26 cellular contexts compared by ENCODE assay signal in genomic region chr12:52532636-52533035, GRCh38. TPM values are rescaled to one million over a fixed set of nuclear protein-coding genes. Genes with fewer than 3 reads are reported as not detected.
DNase-seq lines count a peak whose midpoint lies in the region; ATAC-seq, FAIRE-seq and TF ChIP-seq lines count a peak whose summit lies in the region.
"Had no signal": no experiment of that assay in that cellular context is flagged by ENCODE, and none has a peak within 500 bp of the region (broad histone marks: within the 10 kb centered on the region; RNA-seq: fewer than 3 reads in every experiment).

No MANE protein-coding gene starts in this region.

- H3K27ac ChIP-seq in sigmoid colon = no peak overlapping the region
- H3K27ac ChIP-seq in upper lobe of right lung = no peak overlapping the region

- TF ChIP-seq POLR2A in sigmoid colon (IDR thresholded peaks at IDR 0.05) = no peak

- FAIRE-seq in bronchial epithelial cell (lab: Jason Lieb, UNC) = peak; percentile 13
- FAIRE-seq: GM12891, GM18507, H54 had no signal

- intact Hi-C loops in cardiac septum (cut with DNase I) = no loop called here
- intact Hi-C loops in Right ventricle myocardium superior (cut with DNase I) = no loop called here
- intact Hi-C loops in sigmoid colon (cut with DNase I) = no loop called here
- intact Hi-C loops in upper lobe of right lung (cut with DNase I) = no loop called here

- H3K27me3 ChIP-seq in bronchial epithelial cell (ENCODE audit: control insufficient read depth, insufficient read depth, low read length) (no peaks in the 10 kb centered on the region), sigmoid colon (no peaks in the 10 kb centered on the region), upper lobe of right lung (no peaks in the 10 kb centered on the region)

- H3K36me3 ChIP-seq in bronchial epithelial cell (ENCODE audit: control insufficient read depth, insufficient read depth, low read length) (no peaks in the 10 kb centered on the region), sigmoid colon (no peaks in the 10 kb centered on the region), upper lobe of right lung (no peaks in the 10 kb centered on the region)
- H3K36me3 ChIP-seq: HAP-1 had no signal

- TF ChIP-seq CTCF in bronchial epithelial cell (IDR thresholded peaks at IDR 0.05; ENCODE audit: insufficient read depth, low read length, severe bottlenecking) (no peak), sigmoid colon (IDR thresholded peaks at IDR 0.05) (no peak), upper lobe of right lung (IDR thresholded peaks at IDR 0.05) (no peak)

- DNase-seq in cardiac septum (ENCODE audit: low spot score) (peak; percentile 14), Right ventricle myocardium superior (no peak), bronchial epithelial cell (ENCODE audit: low read depth) (no peak), sigmoid colon (peak; percentile 37), upper lobe of right lung (peak; percentile 31), activated gamma-delta T cell treated with Interleukin-2 at 50 U/mL for 16 hours (no peak)
- DNase-seq in stimulated activated naive CD4-positive, alpha-beta T cell treated with Interleukin-2 at 50 U/mL for 16 hours (lab: John Stamatoyannopoulos, UW) = no peak
- DNase-seq: C1 segment of cervical spinal cord; Calu3; CD4-positive, alpha-beta memory T cell; COR-L47; DMS53; DMS79 treated with DMSO at 0.1 percent for 48 hours; GF-D8; GOT3; HFFc6 had no signal

- ATAC-seq in Right ventricle myocardium superior (ENCODE audit: poor library complexity) = no peak
- ATAC-seq in upper lobe of right lung = no peak
- ATAC-seq in GM18909 (IDR thresholded peaks at IDR 0.05; ENCODE audit: poor library complexity, unreplicated experiment) = no peak

- H3K4me3 ChIP-seq in bronchial epithelial cell (ENCODE audit: low read depth, low read length) = no peak overlapping the region
- H3K4me3 ChIP-seq in sigmoid colon = no peak overlapping the region
- no peak overlapping the region for H3K4me3 ChIP-seq in upper lobe of right lung
- H3K4me3 ChIP-seq: HAP-1 had no signal

- H3K9me3 ChIP-seq in sigmoid colon (no peaks in the 10 kb centered on the region), upper lobe of right lung (no peaks in the 10 kb centered on the region)
- H3K9me3 ChIP-seq: HAP-1 had no signal

- TF ChIP-seq EP300 in sigmoid colon (IDR thresholded peaks at IDR 0.05) = no peak

- peaks cover 0 to 6% (median 3%) of the 10 kb centered on the region in 4 donors for H3K4me1 ChIP-seq in sigmoid colon
- no peaks in the 10 kb centered on the region for H3K4me1 ChIP-seq in upper lobe of right lung
- H3K4me1 ChIP-seq: HAP-1 had no signal

- WGBS in sigmoid colon, 2 donors = 57 to 73% methylated on average over 4 of the region's 4 CpGs

RNA-seq across cellular contexts. Expression of gene KRT5, which starts 12.4 kb away (rescaled TPM):
- not detected for total RNA-seq in cardiac septum
- total RNA-seq in Right ventricle myocardium superior = not detected
- 6,770 and 10,597 TPM in 2 replicates for total RNA-seq in bronchial epithelial cell
- total RNA-seq in sigmoid colon = under 1 TPM in 1 of 4 donors, not detected in 3; 0.36 TPM
- polyA plus RNA-seq in sigmoid colon = 1 to 10 TPM in 2 of 3 donors, not detected in 1; 1.1 to 7.8 TPM
- total RNA-seq in upper lobe of right lung = 8.8 TPM
- total RNA-seq: CD4-positive, alpha-beta memory T cell; Daoy; G401; HFFc6 had no signal
- polyA plus RNA-seq: BJ; CD4-positive, alpha-beta memory T cell had no signal

RNA-seq across cellular contexts. Expression of gene KRT71, which starts 20.3 kb away (rescaled TPM):
- not detected for total RNA-seq in cardiac septum
- total RNA-seq in Right ventricle myocardium superior = not detected
- total RNA-seq in bronchial epithelial cell = not detected in 2 replicates
- not detected for total RNA-seq in sigmoid colon
- not detected for polyA plus RNA-seq in sigmoid colon
- total RNA-seq in upper lobe of right lung = not detected
- total RNA-seq: A172; A673; Calu3; CD4-positive, alpha-beta memory T cell; Daoy; G401; HFFc6 had no signal
- polyA plus RNA-seq: BJ; CD4-positive, alpha-beta memory T cell had no signal

RNA-seq across cellular contexts. Expression of gene KRT6A, which starts 39.6 kb away (rescaled TPM):
- total RNA-seq in cardiac septum = not detected
- not detected for total RNA-seq in Right ventricle myocardium superior
- 13,929 and 17,192 TPM in 2 replicates for total RNA-seq in bronchial epithelial cell
- total RNA-seq in sigmoid colon = not detected
- 1 to 10 TPM in 1 of 3 donors, under 1 TPM in 1, not detected in 1; 0.19 to 6.0 TPM for polyA plus RNA-seq in sigmoid colon
- total RNA-seq in upper lobe of right lung = 3.0 TPM
- total RNA-seq: A172; CD4-positive, alpha-beta memory T cell; Daoy; G401; HFFc6 had no signal
- polyA plus RNA-seq: BJ; CD4-positive, alpha-beta memory T cell had no signal

RNA-seq across cellular contexts. Expression of gene KRT74, which starts 41.0 kb away (rescaled TPM):
- not detected for total RNA-seq in cardiac septum
- not detected for total RNA-seq in Right ventricle myocardium superior
- 0.13 TPM in 1 of 2 replicates, not detected in the other for total RNA-seq in bronchial epithelial cell
- total RNA-seq in sigmoid colon = not detected
- not detected for polyA plus RNA-seq in sigmoid colon
- not detected for total RNA-seq in upper lobe of right lung
- total RNA-seq: A172; A673; Calu3; CD4-positive, alpha-beta memory T cell; Daoy; G401; HFFc6 had no signal
- polyA plus RNA-seq: BJ; CD4-positive, alpha-beta memory T cell had no signal

RNA-seq across cellular contexts. Expression of gene KRT6C, which starts 59.0 kb away (rescaled TPM):
- not detected for total RNA-seq in cardiac septum
- total RNA-seq in Right ventricle myocardium superior = not detected
- 16.8 and 138 TPM in 2 replicates for total RNA-seq in bronchial epithelial cell
- total RNA-seq in sigmoid colon = not detected
- polyA plus RNA-seq in sigmoid colon = under 1 TPM in 1 of 3 donors, not detected in 2; 0.60 TPM
- not detected for total RNA-seq in upper lobe of right lung
- total RNA-seq: A172; A673; Calu3; CD4-positive, alpha-beta memory T cell; Daoy; G401; HFFc6 had no signal
- polyA plus RNA-seq: BJ; CD4-positive, alpha-beta memory T cell had no signal

Comparison
In these comparisons a context has a peak if more than half of its experiments do, and no peak if none do; other contexts are left out.
1. DNase-seq: peak in cardiac septum (single experiment), sigmoid colon (single experiment) and upper lobe of right lung (single experiment); none in Right ventricle myocardium superior (single experiment), bronchial epithelial cell (single experiment), activated gamma-delta T cell treated with Interleukin-2 at 50 U/mL for 16 hours (single experiment) and stimulated activated naive CD4-positive, alpha-beta T cell treated with Interleukin-2 at 50 U/mL for 16 hours (single experiment).
2. RNA of gene KRT5, which starts 12.4 kb away (total RNA-seq): 6,770 to 10,597 TPM in bronchial epithelial cell; 8.8 TPM in upper lobe of right lung (single experiment), not detected in cardiac septum (single experiment), not detected in Right ventricle myocardium superior (single experiment) and 0.36 TPM in sigmoid colon; every median in the first group is over 100 times any median in the second.
3. RNA of gene KRT6A, which starts 39.6 kb away (total RNA-seq): 13,929 to 17,192 TPM in bronchial epithelial cell; 3.0 TPM in upper lobe of right lung (single experiment), not detected in cardiac septum (single experiment), not detected in Right ventricle myocardium superior (single experiment) and not detected in sigmoid colon; every median in the first group is over 1,000 times any median in the second.